9 cellular contexts compared by ENCODE assay signal in the genomic region with DNA sequence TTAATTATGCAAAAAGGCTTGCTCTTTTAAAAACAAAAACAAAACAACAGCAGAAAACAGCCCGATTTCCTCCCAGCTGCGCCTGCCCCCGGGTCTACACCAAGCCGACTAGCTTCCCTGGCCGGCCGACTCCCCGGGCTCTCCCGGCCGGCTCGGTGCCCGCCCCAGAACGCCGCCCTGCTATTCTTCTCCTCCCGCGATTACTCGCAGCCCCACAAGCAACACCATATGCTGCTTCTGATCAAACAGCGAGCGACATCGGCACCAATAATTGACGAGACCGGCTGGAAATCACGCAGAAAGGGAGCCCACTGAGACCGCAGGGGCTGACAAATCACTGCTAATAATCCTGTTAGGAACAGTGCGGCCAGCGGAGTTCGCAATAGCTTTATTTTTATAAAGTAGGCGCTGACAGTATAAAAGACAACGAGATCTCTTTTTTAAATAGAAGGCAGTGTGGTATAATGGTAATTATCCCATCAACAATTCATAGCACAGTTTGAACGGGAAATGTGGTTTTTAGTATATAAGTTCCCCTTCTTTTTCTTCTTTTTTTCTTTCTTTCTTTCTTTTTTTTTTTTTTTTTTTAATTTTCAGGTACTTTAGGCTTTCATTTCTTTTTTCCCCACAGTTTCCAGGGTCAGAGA. TPM values are rescaled to one million over a fixed set of nuclear protein-coding genes. Genes with fewer than 3 reads are reported as not detected.
A peak's percentile ranks its signal among the peaks of the same experiment; 100 is the strongest.
DNase-seq lines count a peak whose midpoint lies in the region; ATAC-seq and TF ChIP-seq lines count a peak whose summit lies in the region.
"Had no signal": no experiment of that assay in that cellular context is flagged by ENCODE, and none has a peak within 500 bp of the region (broad histone marks: within the 10 kb centered on the region; RNA-seq: fewer than 3 reads in every experiment).

No MANE protein-coding gene starts in this region.

- peak overlapping the region; percentile 83 to 97 (median 92) for H3K27ac Mint-ChIP-seq in nephron

- H3K9me3 Mint-ChIP-seq in nephron: no peaks in the 10 kb centered on the region

- peaks cover 30% of the 10 kb centered on the region for H3K27me3 ChIP-seq in WERI-Rb-1 (ENCODE audit: insufficient read depth, low read depth, severe bottlenecking)

- H3K36me3 ChIP-seq in WERI-Rb-1: no peaks in the 10 kb centered on the region

- peaks cover 6% of the 10 kb centered on the region for H3K9me3 ChIP-seq in WERI-Rb-1 (ENCODE audit: severe bottlenecking)

- H3K4me3 ChIP-seq in WERI-Rb-1 (ENCODE audit: low read depth, low read length): peak overlapping the region; percentile 44

- H3K36me3 Mint-ChIP-seq in nephron (ENCODE audit: low read depth): peaks cover 20% of the 10 kb centered on the region

- peak overlapping the region; percentile 91 to 94 (median 92) for H3K4me3 Mint-ChIP-seq in nephron

- H3K4me1 Mint-ChIP-seq in nephron: peaks cover 21% of the 10 kb centered on the region

- DNase-seq in DMS 273 treated with DMSO at 0.1 percent for 48 hours (lab: John Stamatoyannopoulos, UW): peak; percentile 70
- DNase-seq in M059J (ENCODE audit: low read depth): peak; percentile 81
- peak; percentile 63 for DNase-seq in WERI-Rb-1
- no peak for DNase-seq in iPS-NIHi7 (ENCODE audit: extremely low spot score)
- DNase-seq in activated naive CD4-positive, alpha-beta T cell treated with anti-CD3 and anti-CD28 coated beads, Interleukin-2, amount 50 U/mL, for 16 hours: no peak
- DNase-seq in SW480 (ENCODE audit: low spot score): no peak
- DNase-seq: stimulated activated CD4-positive, alpha-beta T cell treated with anti-CD3 and anti-CD28 coated beads, Interleukin-4, amount 100 ng/mL, for 1 hour had no signal

- no peak for ATAC-seq in HG02571 (IDR thresholded peaks at IDR 0.05; ENCODE audit: unreplicated experiment)

- H3K27me3 Mint-ChIP-seq in nephron (ENCODE audit: low read depth): no peaks in the 10 kb centered on the region

- H3K27ac ChIP-seq in WERI-Rb-1: no peak overlapping the region

- TF ChIP-seq CTCF in WERI-Rb-1 (IDR thresholded peaks at IDR 0.05; ENCODE audit: low read depth, low read length): no peak
- TF ChIP-seq CTCF in nephron (IDR thresholded peaks at IDR 0.05; ENCODE audit: unreplicated experiment in 3 of 3): no peak

RNA-seq across cellular contexts. Expression of a gene that starts 3.3 kb away (rescaled TPM):
- 6.0 and 7.8 TPM in 2 replicates for total RNA-seq in M059J (2014; rRNA removed; shearing (Covaris generic))

Comparison
In these comparisons a context has a peak if more than half of its experiments do, and no peak if none do; other contexts are left out.
1. DNase-seq: peak in DMS 273 treated with DMSO at 0.1 percent for 48 hours (single experiment), M059J (single experiment) and WERI-Rb-1 (single experiment); none in iPS-NIHi7 (single experiment), activated naive CD4-positive, alpha-beta T cell treated with anti-CD3 and anti-CD28 coated beads, Interleukin-2, amount 50 U/mL, for 16 hours (single experiment) and SW480 (single experiment).